8 cellular contexts compared by ENCODE assay signal in the genomic region with DNA sequence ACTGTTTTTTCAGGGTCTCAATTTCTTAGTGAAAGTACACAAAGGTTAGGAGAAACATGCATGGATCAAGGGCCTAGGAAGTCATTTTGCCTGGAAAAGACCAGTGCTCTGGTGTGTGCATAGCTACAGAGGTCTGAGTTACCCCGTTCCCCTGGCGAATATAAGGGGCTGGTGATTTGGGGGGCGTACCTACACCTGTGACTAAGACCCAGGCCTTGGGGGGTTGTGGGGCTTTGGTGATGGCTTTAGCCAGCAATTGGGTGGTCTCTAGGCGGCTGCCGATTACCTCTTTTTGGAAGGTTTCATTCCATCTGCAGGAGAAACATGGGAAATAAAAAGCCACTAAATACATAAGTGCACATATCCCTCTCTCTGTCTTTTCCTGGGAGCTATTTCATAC. TPM values are rescaled to one million over a fixed set of nuclear protein-coding genes. Genes with fewer than 3 reads are reported as not detected.
A peak's percentile ranks its signal among the peaks of the same experiment; 100 is the strongest.
DNase-seq lines count a peak whose midpoint lies in the region; ATAC-seq and TF ChIP-seq lines count a peak whose summit lies in the region.

No MANE protein-coding gene starts in this region.

- TF ChIP-seq POLR2A in erythroblast (IDR thresholded peaks at IDR 0.05; ENCODE audit: low read length) = no peak

- intact Hi-C loops in activated CD8-positive, alpha-beta T cell treated with anti-CD3 and anti-CD28 coated beads for 36 hours (cut with micrococcal nuclease) = loop anchor here (5.0 kb wide), 1 partner anchor 231 kb away; no protein-coding TSS in a partner anchor
- intact Hi-C loops in right cardiac atrium (cut with DNase I) = no loop called here

- peaks cover 8% of the 10 kb centered on the region for H3K4me1 ChIP-seq in HEK293 (ENCODE audit: control insufficient read depth, insufficient read depth, low read length)
- H3K4me1 ChIP-seq in right cardiac atrium (ENCODE audit: control insufficient read depth, insufficient read depth, low read length) = no peaks in the 10 kb centered on the region

- POLR2A ChIA-PET in HEK293 (lab: Yijun Ruan, JAX) = interaction anchor here (0.7 to 2.4 kb wide), 9 partner anchors 11 to 199 kb away, joined by 3 to 40 read pairs (median 5); a partner anchor contains a TSS
- POLR2A ChIA-PET in activated CD8-positive, alpha-beta T cell treated with anti-CD3 and anti-CD28 coated beads for 36 hours (lab: Charles Lee) = interaction anchor here (0.6 to 6.2 kb wide), 8 partner anchors 11 to 252 kb away, joined by 3 to 74 read pairs (median 4); a partner anchor contains a TSS

- H3K27ac ChIP-seq in HEK293 (ENCODE audit: extremely low read depth, low read depth, low read length) (peak overlapping the region; percentile 93), right cardiac atrium (ENCODE audit: low read length) (peak overlapping the region; percentile 100)

- peaks cover 50% of the 10 kb centered on the region for H3K4me1 Mint-ChIP-seq in activated CD8-positive, alpha-beta T cell treated with anti-CD3 and anti-CD28 coated beads for 36 hours (ENCODE audit: low read depth)
- H3K4me1 Mint-ChIP-seq in stimulated activated effector memory CD8-positive, alpha-beta T cell treated with anti-CD3 and anti-CD28 coated beads, Interleukin-12 subunit alpha, Interleukin-12 subunit beta, amount 100 ng/mL, for 72 hours = peaks cover 67% of the 10 kb centered on the region

- H3K36me3 Mint-ChIP-seq in activated CD8-positive, alpha-beta T cell treated with anti-CD3 and anti-CD28 coated beads for 36 hours (ENCODE audit: low read depth) = peaks cover 42% of the 10 kb centered on the region
- H3K36me3 Mint-ChIP-seq in stimulated activated effector memory CD8-positive, alpha-beta T cell treated with anti-CD3 and anti-CD28 coated beads, Interleukin-12 subunit alpha, Interleukin-12 subunit beta, amount 100 ng/mL, for 72 hours = peaks cover 70% of the 10 kb centered on the region

- no peaks in the 10 kb centered on the region for H3K27me3 Mint-ChIP-seq in activated CD8-positive, alpha-beta T cell treated with anti-CD3 and anti-CD28 coated beads for 36 hours

- WGBS in right cardiac atrium = 49% methylated on average over 5 of the region's 5 CpGs

- ATAC-seq in activated CD8-positive, alpha-beta T cell treated with anti-CD3 and anti-CD28 coated beads for 36 hours = no peak
- no peak for ATAC-seq in right cardiac atrium
- no peak for ATAC-seq in stimulated activated effector memory CD8-positive, alpha-beta T cell treated with anti-CD3 and anti-CD28 coated beads, Interleukin-12 subunit alpha, Interleukin-12 subunit beta, amount 100 ng/mL, for 72 hours

- no peak for TF ChIP-seq CTCF in HEK293 (tag by site-specific recombination; IDR thresholded peaks at IDR 0.05)
- TF ChIP-seq CTCF in activated CD8-positive, alpha-beta T cell treated with anti-CD3 and anti-CD28 coated beads for 36 hours (IDR thresholded peaks at IDR 0.05) = no peak

- peak overlapping the region; percentile 86 for H3K4me3 Mint-ChIP-seq in activated CD8-positive, alpha-beta T cell treated with anti-CD3 and anti-CD28 coated beads for 36 hours
- peak overlapping the region; percentile 90 for H3K4me3 Mint-ChIP-seq in stimulated activated effector memory CD8-positive, alpha-beta T cell treated with anti-CD3 and anti-CD28 coated beads, Interleukin-12 subunit alpha, Interleukin-12 subunit beta, amount 100 ng/mL, for 72 hours

- peak overlapping the region; percentile 98 for H3K27ac Mint-ChIP-seq in activated CD8-positive, alpha-beta T cell treated with anti-CD3 and anti-CD28 coated beads for 36 hours
- H3K27ac Mint-ChIP-seq in stimulated activated effector memory CD8-positive, alpha-beta T cell treated with anti-CD3 and anti-CD28 coated beads, Interleukin-12 subunit alpha, Interleukin-12 subunit beta, amount 100 ng/mL, for 72 hours = peak overlapping the region; percentile 97

- H3K4me3 ChIP-seq in HEK293 (ENCODE audit: low read depth, low read length) = peak overlapping the region; percentile 61
- H3K4me3 ChIP-seq in right cardiac atrium (ENCODE audit: low read length) = peak overlapping the region; percentile 66

- no peaks in the 10 kb centered on the region for H3K27me3 ChIP-seq in right cardiac atrium (ENCODE audit: control insufficient read depth, insufficient read depth)

- H3K9me3 ChIP-seq in HEK293 (ENCODE audit: control insufficient read depth, insufficient read depth, low read depth, low read length) (no peaks in the 10 kb centered on the region), right cardiac atrium (ENCODE audit: control insufficient read depth, low read length) (no peaks in the 10 kb centered on the region)

- CTCF ChIA-PET in HEK293 (lab: Yijun Ruan, JAX) = interaction anchor here (0.5 to 4.9 kb wide), 12 partner anchors 10 to 488 kb away, joined by 3 to 33 read pairs (median 3); a partner anchor contains a TSS
- CTCF ChIA-PET in activated CD8-positive, alpha-beta T cell treated with anti-CD3 and anti-CD28 coated beads for 36 hours (lab: Charles Lee) = interaction anchor here (1.0 to 5.3 kb wide), 9 partner anchors 10 to 232 kb away, joined by 3 to 76 read pairs (median 8); a partner anchor contains a TSS

- no peak for DNase-seq in activated CD8-positive, alpha-beta T cell treated with anti-CD3 and anti-CD28 coated beads for 36 hours
- DNase-seq in right cardiac atrium = peak in 1 of 3 donors; percentile 57
- DNase-seq in stimulated activated effector memory CD8-positive, alpha-beta T cell treated with anti-CD3 and anti-CD28 coated beads, Interleukin-12 subunit alpha, Interleukin-12 subunit beta, amount 100 ng/mL, for 72 hours (ENCODE audit: low spot score in 2 of 2) = no peak
- DNase-seq in midbrain (lab: John Stamatoyannopoulos, UW) = no peak
- DNase-seq in central memory CD4-positive, alpha-beta T cell = no peak
- no peak for DNase-seq in middle frontal gyrus (ENCODE audit: extremely low spot score, low spot score)
- no peak for DNase-seq in erythroblast (lab: John Stamatoyannopoulos, UW)

- H3K36me3 ChIP-seq in HEK293 (ENCODE audit: control insufficient read depth in 2 of 2, insufficient read depth in 1 of 2, low read length in 2 of 2) = peaks cover 5 to 50% of the 10 kb centered on the region in 2 experiments; a peak in 2 of 3 replicates

- no peaks in the 10 kb centered on the region for H3K9me3 Mint-ChIP-seq in activated CD8-positive, alpha-beta T cell treated with anti-CD3 and anti-CD28 coated beads for 36 hours
- no peaks in the 10 kb centered on the region for H3K9me3 Mint-ChIP-seq in stimulated activated effector memory CD8-positive, alpha-beta T cell treated with anti-CD3 and anti-CD28 coated beads, Interleukin-12 subunit alpha, Interleukin-12 subunit beta, amount 100 ng/mL, for 72 hours

TF ChIP-seq in HEK293, 187 proteins besides CTCF, POLR2A, EP300 and RAD21 (continues in another document):
- TF ChIP-seq ZFHX2 (tag by site-specific recombination; conservative IDR thresholded peaks at IDR 0.05) = no peak
- TF ChIP-seq, protein P1, sequence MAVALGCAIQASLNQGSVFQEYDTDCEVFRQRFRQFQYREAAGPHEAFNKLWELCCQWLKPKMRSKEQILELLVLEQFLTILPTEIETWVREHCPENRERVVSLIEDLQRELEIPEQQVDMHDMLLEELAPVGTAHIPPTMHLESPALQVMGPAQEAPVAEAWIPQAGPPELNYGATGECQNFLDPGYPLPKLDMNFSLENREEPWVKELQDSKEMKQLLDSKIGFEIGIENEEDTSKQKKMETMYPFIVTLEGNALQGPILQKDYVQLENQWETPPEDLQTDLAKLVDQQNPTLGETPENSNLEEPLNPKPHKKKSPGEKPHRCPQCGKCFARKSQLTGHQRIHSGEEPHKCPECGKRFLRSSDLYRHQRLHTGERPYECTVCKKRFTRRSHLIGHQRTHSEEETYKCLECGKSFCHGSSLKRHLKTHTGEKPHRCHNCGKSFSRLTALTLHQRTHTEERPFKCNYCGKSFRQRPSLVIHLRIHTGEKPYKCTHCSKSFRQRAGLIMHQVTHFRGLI (tag by site-specific recombination; IDR thresholded peaks at IDR 0.05) = no peak
- TF ChIP-seq, protein P2, sequence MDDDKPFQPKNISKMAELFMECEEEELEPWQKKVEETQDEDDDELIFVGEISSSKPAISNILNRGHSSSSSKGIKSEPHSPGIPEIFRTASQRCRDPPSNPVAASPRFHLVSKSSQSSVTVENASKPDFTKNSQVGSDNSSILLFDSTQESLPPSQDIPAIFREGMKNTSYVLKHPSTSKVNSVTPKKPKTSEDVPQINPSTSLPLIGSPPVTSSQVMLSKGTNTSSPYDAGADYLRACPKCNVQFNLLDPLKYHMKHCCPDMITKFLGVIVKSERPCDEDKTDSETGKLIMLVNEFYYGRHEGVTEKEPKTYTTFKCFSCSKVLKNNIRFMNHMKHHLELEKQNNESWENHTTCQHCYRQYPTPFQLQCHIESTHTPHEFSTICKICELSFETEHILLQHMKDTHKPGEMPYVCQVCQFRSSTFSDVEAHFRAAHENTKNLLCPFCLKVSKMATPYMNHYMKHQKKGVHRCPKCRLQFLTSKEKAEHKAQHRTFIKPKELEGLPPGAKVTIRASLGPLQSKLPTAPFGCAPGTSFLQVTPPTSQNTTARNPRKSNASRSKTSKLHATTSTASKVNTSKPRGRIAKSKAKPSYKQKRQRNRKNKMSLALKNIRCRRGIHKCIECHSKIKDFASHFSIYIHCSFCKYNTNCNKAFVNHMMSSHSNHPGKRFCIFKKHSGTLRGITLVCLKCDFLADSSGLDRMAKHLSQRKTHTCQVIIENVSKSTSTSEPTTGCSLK (tag by site-specific recombination; IDR thresholded peaks at IDR 0.05) = no peak
- TF ChIP-seq ZNF830 (tag by site-specific recombination; IDR thresholded peaks at IDR 0.05; ENCODE audit: low read depth) = no peak
- no peak for TF ChIP-seq ZNF266 (tag by site-specific recombination; IDR thresholded peaks at IDR 0.05; ENCODE audit: low read depth)
- no peak for TF ChIP-seq ZNF776 (tag by site-specific recombination; IDR thresholded peaks at IDR 0.05; ENCODE audit: borderline replicate concordance)
- no peak for TF ChIP-seq ZSCAN23 (tag by site-specific recombination; IDR thresholded peaks at IDR 0.05)
- TF ChIP-seq ZNF133 (tag by site-specific recombination; IDR thresholded peaks at IDR 0.05) = no peak
- TF ChIP-seq ZNF76 (tag by site-specific recombination; IDR thresholded peaks at IDR 0.05; ENCODE audit: borderline replicate concordance, low read depth) = no peak
- no peak for TF ChIP-seq ZNF350 (tag by site-specific recombination; IDR thresholded peaks at IDR 0.05)

RNA-seq across cellular contexts. Expression of a gene that starts 1.1 kb away (rescaled TPM):
- 10 to 100 TPM; 43.6 to 55.5 TPM for total RNA-seq in activated CD8-positive, alpha-beta T cell treated with anti-CD3 and anti-CD28 coated beads for 36 hours
- total RNA-seq in right cardiac atrium = 100 to 1,000 TPM in 1 of 4 donors, 10 to 100 TPM in 3; 74.6 to 101 (median 94.4) TPM
- 128 TPM for polyA plus RNA-seq in right cardiac atrium

RNA-seq across cellular contexts. Expression of a gene that starts 11.7 kb away (rescaled TPM):
- total RNA-seq in activated CD8-positive, alpha-beta T cell treated with anti-CD3 and anti-CD28 coated beads for 36 hours = 10 to 100 TPM; 47.5 to 51.7 TPM
- total RNA-seq in right cardiac atrium = 10 to 100 TPM; 23.4 to 27.7 (median 26.0) TPM
- 19.1 TPM for polyA plus RNA-seq in right cardiac atrium

RNA-seq across cellular contexts. Expression of a gene that starts 12.0 kb away (rescaled TPM):
- total RNA-seq in activated CD8-positive, alpha-beta T cell treated with anti-CD3 and anti-CD28 coated beads for 36 hours = 1 to 10 TPM; 2.9 TPM
- total RNA-seq in right cardiac atrium = 1 to 10 TPM; 1.6 to 3.1 (median 2.7) TPM
- polyA plus RNA-seq in right cardiac atrium = 1.3 TPM

RNA-seq across cellular contexts. Expression of a gene that starts 42.7 kb away (rescaled TPM):
- total RNA-seq in activated CD8-positive, alpha-beta T cell treated with anti-CD3 and anti-CD28 coated beads for 36 hours = under 1 TPM; 0.05 to 0.27 TPM
- total RNA-seq in right cardiac atrium = 10 to 100 TPM in 2 of 4 donors, 1 to 10 TPM in 2; 9.3 to 12.0 (median 10.5) TPM
- polyA plus RNA-seq in right cardiac atrium = 5.1 TPM
